ENCODE assay signal across 1 cellular context in the genomic region with DNA sequence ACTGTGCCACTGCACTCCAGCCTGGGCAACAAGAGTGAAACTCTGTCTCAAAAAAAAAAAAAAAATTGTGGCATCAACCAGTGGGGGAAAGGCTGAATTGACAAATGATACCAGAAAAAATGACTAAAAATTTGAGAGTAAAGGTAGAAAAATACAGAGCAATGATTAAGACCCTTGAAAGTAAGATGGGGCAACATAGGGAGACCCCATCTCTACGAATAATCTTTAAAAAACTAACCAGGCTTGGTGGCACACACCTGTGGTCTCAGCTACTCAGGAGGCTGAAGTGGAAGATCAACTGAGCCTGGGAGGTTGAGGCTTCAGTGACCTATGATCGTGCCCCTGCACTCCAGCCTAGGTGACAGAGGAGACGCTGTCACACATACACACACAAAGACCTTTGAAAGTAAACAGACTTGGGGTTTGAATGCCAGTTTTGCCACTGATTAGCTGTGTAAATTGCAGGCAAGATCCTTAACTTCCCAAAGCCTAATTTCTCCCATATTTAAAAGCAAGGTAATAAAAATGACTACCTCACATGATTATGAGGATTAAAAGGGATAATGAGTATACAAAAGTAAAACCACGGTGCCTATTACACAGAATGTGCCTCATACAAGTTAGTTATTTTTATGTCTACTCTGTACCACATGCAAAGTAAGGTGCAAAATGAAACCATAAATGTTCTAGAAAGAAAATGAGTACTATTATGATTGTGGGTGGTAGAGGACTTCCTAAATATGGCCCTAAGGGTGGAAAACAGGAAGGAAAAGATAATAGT.
TF ChIP-seq lines count a peak whose summit lies in the region.

No MANE protein-coding gene starts in this region.

TF ChIP-seq in HepG2, 621 proteins besides CTCF, POLR2A, EP300 and RAD21 (continued from another document and continues in another):
- TF ChIP-seq, protein P1, sequence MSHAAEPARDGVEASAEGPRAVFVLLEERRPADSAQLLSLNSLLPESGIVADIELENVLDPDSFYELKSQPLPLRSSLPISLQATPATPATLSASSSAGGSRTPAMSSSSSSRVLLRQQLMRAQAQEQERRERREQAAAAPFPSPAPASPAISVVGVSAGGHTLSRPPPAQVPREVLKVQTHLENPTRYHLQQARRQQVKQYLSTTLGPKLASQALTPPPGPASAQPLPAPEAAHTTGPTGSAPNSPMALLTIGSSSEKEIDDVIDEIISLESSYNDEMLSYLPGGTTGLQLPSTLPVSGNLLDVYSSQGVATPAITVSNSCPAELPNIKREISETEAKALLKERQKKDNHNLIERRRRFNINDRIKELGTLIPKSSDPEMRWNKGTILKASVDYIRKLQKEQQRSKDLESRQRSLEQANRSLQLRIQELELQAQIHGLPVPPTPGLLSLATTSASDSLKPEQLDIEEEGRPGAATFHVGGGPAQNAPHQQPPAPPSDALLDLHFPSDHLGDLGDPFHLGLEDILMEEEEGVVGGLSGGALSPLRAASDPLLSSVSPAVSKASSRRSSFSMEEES (CRISPR knock-in tag; IDR thresholded peaks at IDR 0.05) = no peak
- TF ChIP-seq, protein P2, sequence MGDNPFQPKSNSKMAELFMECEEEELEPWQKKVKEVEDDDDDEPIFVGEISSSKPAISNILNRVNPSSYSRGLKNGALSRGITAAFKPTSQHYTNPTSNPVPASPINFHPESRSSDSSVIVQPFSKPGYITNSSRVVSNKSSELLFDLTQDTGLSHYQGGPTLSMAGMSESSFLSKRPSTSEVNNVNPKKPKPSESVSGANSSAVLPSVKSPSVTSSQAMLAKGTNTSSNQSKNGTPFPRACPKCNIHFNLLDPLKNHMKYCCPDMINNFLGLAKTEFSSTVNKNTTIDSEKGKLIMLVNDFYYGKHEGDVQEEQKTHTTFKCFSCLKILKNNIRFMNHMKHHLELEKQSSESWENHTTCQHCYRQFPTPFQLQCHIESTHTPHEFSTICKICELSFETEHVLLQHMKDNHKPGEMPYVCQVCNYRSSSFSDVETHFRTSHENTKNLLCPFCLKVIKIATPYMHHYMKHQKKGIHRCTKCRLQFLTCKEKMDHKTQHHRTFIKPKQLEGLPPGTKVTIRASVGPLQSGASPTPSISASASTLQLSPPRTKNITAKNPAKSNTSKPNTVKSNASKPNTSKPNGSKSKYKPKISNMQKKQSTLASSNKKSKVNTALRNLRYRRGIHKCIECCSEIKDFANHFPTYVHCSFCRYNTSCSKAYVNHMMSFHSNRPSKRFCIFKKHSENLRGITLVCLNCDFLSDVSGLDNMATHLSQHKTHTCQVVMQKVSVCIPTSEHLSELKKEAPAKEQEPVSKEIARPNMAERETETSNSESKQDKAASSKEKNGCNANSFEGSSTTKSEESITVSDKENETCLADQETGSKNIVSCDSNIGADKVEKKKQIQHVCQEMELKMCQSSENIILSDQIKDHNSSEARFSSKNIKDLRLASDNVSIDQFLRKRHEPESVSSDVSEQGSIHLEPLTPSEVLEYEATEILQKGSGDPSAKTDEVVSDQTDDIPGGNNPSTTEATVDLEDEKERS (CRISPR knock-in tag; IDR thresholded peaks at IDR 0.05) = no peak
- TF ChIP-seq ZNF230 (CRISPR knock-in tag; IDR thresholded peaks at IDR 0.05) (no peak), ZNF569 (CRISPR knock-in tag; IDR thresholded peaks at IDR 0.05; ENCODE audit: borderline replicate concordance) (no peak), BRD4 (CRISPR knock-in tag; IDR thresholded peaks at IDR 0.05) (no peak), ZNF775 (CRISPR knock-in tag; IDR thresholded peaks at IDR 0.05; ENCODE audit: borderline replicate concordance) (no peak), ZFP36L1 (CRISPR knock-in tag; IDR thresholded peaks at IDR 0.05) (no peak), MAFK (conservative IDR thresholded peaks at IDR 0.05 in 1 of 2, IDR thresholded peaks at IDR 0.05 in 1 of 2; ENCODE audit: low read length in 2 of 2) (no peak), NR2F6 (IDR thresholded peaks at IDR 0.05) (peak; percentile 42; the same call in 1 of the 2 replicates), NR2F6 (CRISPR knock-in tag; IDR thresholded peaks at IDR 0.05) (peak; percentile 48; the same call in 1 of the 2 replicates), STAT5B (CRISPR knock-in tag; IDR thresholded peaks at IDR 0.05) (no peak), ZNF136 (CRISPR knock-in tag; IDR thresholded peaks at IDR 0.05; ENCODE audit: low read depth) (no peak), ZNF329 (CRISPR knock-in tag; IDR thresholded peaks at IDR 0.05; ENCODE audit: low read depth) (no peak), ZNF724P (CRISPR knock-in tag; IDR thresholded peaks at IDR 0.05; ENCODE audit: borderline replicate concordance) (no peak), ZNF557 (CRISPR knock-in tag; IDR thresholded peaks at IDR 0.05) (no peak), ARHGAP35 (CRISPR knock-in tag; IDR thresholded peaks at IDR 0.05; ENCODE audit: borderline replicate concordance) (no peak), CAMTA2 (CRISPR knock-in tag; IDR thresholded peaks at IDR 0.05; ENCODE audit: borderline replicate concordance) (no peak), ZNF121 (CRISPR knock-in tag; IDR thresholded peaks at IDR 0.05) (peak; percentile 71), NONO (IDR thresholded peaks at IDR 0.05) (no peak), NONO (CRISPR knock-in tag; conservative IDR thresholded peaks at IDR 0.05) (no peak), ZFP82 (CRISPR knock-in tag; IDR thresholded peaks at IDR 0.05; ENCODE audit: borderline replicate concordance) (no peak), ZNF607 (CRISPR knock-in tag; IDR thresholded peaks at IDR 0.05; ENCODE audit: borderline replicate concordance) (no peak), ZNF335 (CRISPR knock-in tag; IDR thresholded peaks at IDR 0.05) (no peak), HOXA9 (CRISPR knock-in tag; IDR thresholded peaks at IDR 0.05; ENCODE audit: borderline replicate concordance) (no peak), FOXA1 (IDR thresholded peaks at IDR 0.05) (no peak), FOXA1 (CRISPR knock-in tag; IDR thresholded peaks at IDR 0.05) (peak; percentile 55), HNRNPH1 (optimal IDR thresholded peaks at IDR 0.05; ENCODE audit: low read depth, low read length) (no peak), KMT2B (CRISPR knock-in tag; IDR thresholded peaks at IDR 0.05) (no peak), HHEX (CRISPR knock-in tag; IDR thresholded peaks at IDR 0.05) (peak; percentile 30; the same call in 1 of the 2 replicates), PRMT3 (CRISPR knock-in tag; IDR thresholded peaks at IDR 0.05; ENCODE audit: borderline replicate concordance, low read depth) (no peak), ZNF674 (CRISPR knock-in tag; IDR thresholded peaks at IDR 0.05; ENCODE audit: low read depth) (no peak), DR1 (CRISPR knock-in tag; IDR thresholded peaks at IDR 0.05) (no peak), ZNF709 (CRISPR knock-in tag; IDR thresholded peaks at IDR 0.05) (no peak), MAZ (IDR thresholded peaks at IDR 0.05; ENCODE audit: borderline replicate concordance, low read depth, low read length) (no peak), MAZ (CRISPR knock-in tag; IDR thresholded peaks at IDR 0.05; ENCODE audit: low read depth) (no peak), AGO2 (optimal IDR thresholded peaks at IDR 0.05; ENCODE audit: low read depth, low read length) (no peak), BORCS8-MEF2B (CRISPR knock-in tag; IDR thresholded peaks at IDR 0.05) (no peak), ZNF550 (CRISPR knock-in tag; IDR thresholded peaks at IDR 0.05; ENCODE audit: borderline replicate concordance) (no peak), NFYB (CRISPR knock-in tag; IDR thresholded peaks at IDR 0.05) (no peak), ZNF350 (CRISPR knock-in tag; IDR thresholded peaks at IDR 0.05; ENCODE audit: borderline replicate concordance, low read depth) (no peak)
- TF ChIP-seq, protein P3, sequence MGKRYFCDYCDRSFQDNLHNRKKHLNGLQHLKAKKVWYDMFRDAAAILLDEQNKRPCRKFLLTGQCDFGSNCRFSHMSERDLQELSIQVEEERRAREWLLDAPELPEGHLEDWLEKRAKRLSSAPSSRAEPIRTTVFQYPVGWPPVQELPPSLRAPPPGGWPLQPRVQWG (CRISPR knock-in tag; IDR thresholded peaks at IDR 0.05; ENCODE audit: borderline replicate concordance, low read depth) = no peak
- TF ChIP-seq, protein P4, sequence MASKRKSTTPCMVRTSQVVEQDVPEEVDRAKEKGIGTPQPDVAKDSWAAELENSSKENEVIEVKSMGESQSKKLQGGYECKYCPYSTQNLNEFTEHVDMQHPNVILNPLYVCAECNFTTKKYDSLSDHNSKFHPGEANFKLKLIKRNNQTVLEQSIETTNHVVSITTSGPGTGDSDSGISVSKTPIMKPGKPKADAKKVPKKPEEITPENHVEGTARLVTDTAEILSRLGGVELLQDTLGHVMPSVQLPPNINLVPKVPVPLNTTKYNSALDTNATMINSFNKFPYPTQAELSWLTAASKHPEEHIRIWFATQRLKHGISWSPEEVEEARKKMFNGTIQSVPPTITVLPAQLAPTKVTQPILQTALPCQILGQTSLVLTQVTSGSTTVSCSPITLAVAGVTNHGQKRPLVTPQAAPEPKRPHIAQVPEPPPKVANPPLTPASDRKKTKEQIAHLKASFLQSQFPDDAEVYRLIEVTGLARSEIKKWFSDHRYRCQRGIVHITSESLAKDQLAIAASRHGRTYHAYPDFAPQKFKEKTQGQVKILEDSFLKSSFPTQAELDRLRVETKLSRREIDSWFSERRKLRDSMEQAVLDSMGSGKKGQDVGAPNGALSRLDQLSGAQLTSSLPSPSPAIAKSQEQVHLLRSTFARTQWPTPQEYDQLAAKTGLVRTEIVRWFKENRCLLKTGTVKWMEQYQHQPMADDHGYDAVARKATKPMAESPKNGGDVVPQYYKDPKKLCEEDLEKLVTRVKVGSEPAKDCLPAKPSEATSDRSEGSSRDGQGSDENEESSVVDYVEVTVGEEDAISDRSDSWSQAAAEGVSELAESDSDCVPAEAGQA (IDR thresholded peaks at IDR 0.05; ENCODE audit: low read depth) = no peak
- TF ChIP-seq, protein P4 (CRISPR knock-in tag; IDR thresholded peaks at IDR 0.05; ENCODE audit: borderline replicate concordance) = no peak
- TF ChIP-seq, protein P5, sequence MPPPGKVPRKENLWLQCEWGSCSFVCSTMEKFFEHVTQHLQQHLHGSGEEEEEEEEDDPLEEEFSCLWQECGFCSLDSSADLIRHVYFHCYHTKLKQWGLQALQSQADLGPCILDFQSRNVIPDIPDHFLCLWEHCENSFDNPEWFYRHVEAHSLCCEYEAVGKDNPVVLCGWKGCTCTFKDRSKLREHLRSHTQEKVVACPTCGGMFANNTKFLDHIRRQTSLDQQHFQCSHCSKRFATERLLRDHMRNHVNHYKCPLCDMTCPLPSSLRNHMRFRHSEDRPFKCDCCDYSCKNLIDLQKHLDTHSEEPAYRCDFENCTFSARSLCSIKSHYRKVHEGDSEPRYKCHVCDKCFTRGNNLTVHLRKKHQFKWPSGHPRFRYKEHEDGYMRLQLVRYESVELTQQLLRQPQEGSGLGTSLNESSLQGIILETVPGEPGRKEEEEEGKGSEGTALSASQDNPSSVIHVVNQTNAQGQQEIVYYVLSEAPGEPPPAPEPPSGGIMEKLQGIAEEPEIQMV (CRISPR knock-in tag; IDR thresholded peaks at IDR 0.05; ENCODE audit: low read depth) = no peak
- TF ChIP-seq, protein P6, sequence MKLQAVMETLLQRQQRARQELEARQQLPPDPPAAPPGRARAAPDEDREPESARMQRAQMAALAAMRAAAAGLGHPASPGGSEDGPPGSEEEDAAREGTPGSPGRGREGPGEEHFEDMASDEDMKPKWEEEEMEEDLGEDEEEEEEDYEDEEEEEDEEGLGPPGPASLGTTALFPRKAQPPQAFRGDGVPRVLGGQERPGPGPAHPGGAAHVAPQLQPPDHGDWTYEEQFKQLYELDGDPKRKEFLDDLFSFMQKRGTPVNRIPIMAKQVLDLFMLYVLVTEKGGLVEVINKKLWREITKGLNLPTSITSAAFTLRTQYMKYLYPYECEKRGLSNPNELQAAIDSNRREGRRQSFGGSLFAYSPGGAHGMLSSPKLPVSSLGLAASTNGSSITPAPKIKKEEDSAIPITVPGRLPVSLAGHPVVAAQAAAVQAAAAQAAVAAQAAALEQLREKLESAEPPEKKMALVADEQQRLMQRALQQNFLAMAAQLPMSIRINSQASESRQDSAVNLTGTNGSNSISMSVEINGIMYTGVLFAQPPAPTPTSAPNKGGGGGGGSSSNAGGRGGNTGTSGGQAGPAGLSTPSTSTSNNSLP (IDR thresholded peaks at IDR 0.05; ENCODE audit: low read depth, low read length) = no peak
- TF ChIP-seq, protein P7, sequence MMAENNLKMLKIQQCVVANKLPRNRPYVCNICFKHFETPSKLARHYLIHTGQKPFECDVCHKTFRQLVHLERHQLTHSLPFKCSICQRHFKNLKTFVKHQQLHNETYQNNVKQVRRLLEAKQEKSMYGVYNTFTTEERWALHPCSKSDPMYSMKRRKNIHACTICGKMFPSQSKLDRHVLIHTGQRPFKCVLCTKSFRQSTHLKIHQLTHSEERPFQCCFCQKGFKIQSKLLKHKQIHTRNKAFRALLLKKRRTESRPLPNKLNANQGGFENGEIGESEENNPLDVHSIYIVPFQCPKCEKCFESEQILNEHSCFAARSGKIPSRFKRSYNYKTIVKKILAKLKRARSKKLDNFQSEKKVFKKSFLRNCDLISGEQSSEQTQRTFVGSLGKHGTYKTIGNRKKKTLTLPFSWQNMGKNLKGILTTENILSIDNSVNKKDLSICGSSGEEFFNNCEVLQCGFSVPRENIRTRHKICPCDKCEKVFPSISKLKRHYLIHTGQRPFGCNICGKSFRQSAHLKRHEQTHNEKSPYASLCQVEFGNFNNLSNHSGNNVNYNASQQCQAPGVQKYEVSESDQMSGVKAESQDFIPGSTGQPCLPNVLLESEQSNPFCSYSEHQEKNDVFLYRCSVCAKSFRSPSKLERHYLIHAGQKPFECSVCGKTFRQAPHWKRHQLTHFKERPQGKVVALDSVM (CRISPR knock-in tag; IDR thresholded peaks at IDR 0.05) = no peak
